Comparison of ENCODE assay signal across 18 cellular contexts in genomic region chr9:97554566-97555075, GRCh38. TPM values are rescaled to one million over a fixed set of nuclear protein-coding genes. Genes with fewer than 3 reads are reported as not detected.
A peak's percentile ranks its signal among the peaks of the same experiment; 100 is the strongest.
DNase-seq lines count a peak whose midpoint lies in the region; ATAC-seq and TF ChIP-seq lines count a peak whose summit lies in the region.
"Had no signal": no experiment of that assay in that cellular context is flagged by ENCODE, and none has a peak within 500 bp of the region (broad histone marks: within the 10 kb centered on the region; RNA-seq: fewer than 3 reads in every experiment).

No MANE protein-coding gene starts in this region.

- H3K27ac ChIP-seq in left ventricle myocardium inferior (replicated peaks): peak overlapping the region; percentile 95
- peak overlapping the region; percentile 55 to 96 for H3K27ac ChIP-seq in testis
- H3K27ac ChIP-seq in aorta (ENCODE audit: low read depth in 1 of 2, low read length in 2 of 2): peak overlapping the region; percentile 38 to 93
- no peak overlapping the region for H3K27ac ChIP-seq in caudate nucleus (ENCODE audit: low read depth, low read length)
- H3K27ac ChIP-seq in substantia nigra (ENCODE audit: low read depth, low read length, poor library complexity, severe bottlenecking): no peak overlapping the region

- H3K4me3 ChIP-seq in left ventricle myocardium inferior (no peak overlapping the region), testis (no peak overlapping the region), aorta (ENCODE audit: low read length in 2 of 2) (no peak overlapping the region)

- 81 to 85% methylated on average over 6 of the region's 6 CpGs for WGBS in testis, 2 donors
- 91 to 94% methylated on average over 6 of the region's 6 CpGs for WGBS in aorta, 2 donors

- intact Hi-C loops in left ventricle myocardium inferior (cut with micrococcal nuclease) (no loop called here), cardiac septum (cut with DNase I) (loop anchor here (5.0 kb wide), 1 partner anchor 43 kb away; no protein-coding TSS in a partner anchor), testis (cut with DNase I; ENCODE audit: low total_unique reads) (loop anchor here (10.0 kb wide), 1 partner anchor 50 kb away; the partner anchor contains the start of gene TMOD1), aorta (cut with DNase I) (loop anchor here in 1 of 2 donors (5.0 kb wide), 1 partner anchor 43 kb away; no protein-coding TSS in a partner anchor)

- no peak for DNase-seq in left ventricle myocardium inferior
- DNase-seq in cardiac septum (ENCODE audit: low spot score): no peak
- peak; percentile 1 for DNase-seq in mesenteric fat pad (ENCODE audit: low spot score)
- no peak for DNase-seq in testis
- DNase-seq in aorta: no peak
- no peak for DNase-seq in NCI-H187 (lab: John Stamatoyannopoulos, UW)
- DNase-seq in caudate nucleus (lab: John Stamatoyannopoulos, UW): no peak
- DNase-seq in substantia nigra (lab: John Stamatoyannopoulos, UW): no peak
- DNase-seq: Caco-2; CD4-positive, alpha-beta T cell; GF-D8; HCEC 1CT; NCI-H1092 treated with DMSO at 0.1 percent for 48 hours; NCI-H146; NCI-H2081; NCI-H446 treated with DMSO at 0.1 percent for 48 hours had no signal

- H3K9me3 ChIP-seq in left ventricle myocardium inferior (replicated peaks) (no peaks in the 10 kb centered on the region), testis (no peaks in the 10 kb centered on the region), aorta (ENCODE audit: control insufficient read depth, low read length) (no peaks in the 10 kb centered on the region)
- H3K9me3 ChIP-seq: Caco-2 had no signal

- ATAC-seq in aorta (ENCODE audit: low FRiP score): no peak
- ATAC-seq: Panc1 had no signal

- TF ChIP-seq CTCF in left ventricle myocardium inferior (IDR thresholded peaks at IDR 0.05; ENCODE audit: borderline replicate concordance): no peak
- no peak for TF ChIP-seq CTCF in testis (IDR thresholded peaks at IDR 0.05)

- TF ChIP-seq POLR2A in testis (IDR thresholded peaks at IDR 0.05): no peak

- H3K27me3 ChIP-seq in left ventricle myocardium inferior (ENCODE audit: low read depth) (no peaks in the 10 kb centered on the region), testis (no peaks in the 10 kb centered on the region), aorta (ENCODE audit: control insufficient read depth in 1 of 2, insufficient read depth in 2 of 2, low read length in 1 of 2) (no peaks in the 10 kb centered on the region)

- H3K4me1 ChIP-seq in left ventricle myocardium inferior (peaks cover 75% of the 10 kb centered on the region), testis (peaks cover 37% of the 10 kb centered on the region), aorta (ENCODE audit: control insufficient read depth in 1 of 2, insufficient read depth in 2 of 2, low read length in 2 of 2) (peaks cover 0 to 5% of the 10 kb centered on the region in 2 donors)
- H3K4me1 ChIP-seq: Caco-2 had no signal

- peaks cover 19% of the 10 kb centered on the region for H3K36me3 ChIP-seq in left ventricle myocardium inferior
- no peaks in the 10 kb centered on the region for H3K36me3 ChIP-seq in testis (ENCODE audit: low read depth, missing control alignments)
- H3K36me3 ChIP-seq in aorta (ENCODE audit: control insufficient read depth in 1 of 2, insufficient read depth in 2 of 2, low read length in 1 of 2): peaks cover 0 to 2% of the 10 kb centered on the region in 2 donors

RNA-seq across cellular contexts. Expression of gene TMOD1, which starts 53.2 kb away (rescaled TPM):
- total RNA-seq in left ventricle myocardium inferior (186 TPM), cardiac septum (151 TPM), mesenteric fat pad (5.8 TPM), testis (1 to 10 TPM; 3.9 TPM), aorta (10 to 100 TPM; 24.5 to 56.6 TPM)
- polyA plus RNA-seq in testis (ENCODE audit: insufficient read depth, low read depth, low replicate concordance) (7.8 TPM), aorta (100 to 1,000 TPM in 1 of 2 donors, 10 to 100 TPM in 1; 26.2 to 102 TPM)
- total RNA-seq: LHCN-M2 had no signal

Comparison
In these comparisons a context has a peak if more than half of its experiments do, and no peak if none do; other contexts are left out.
1. H3K27ac ChIP-seq: peak in left ventricle myocardium inferior (single experiment), testis (2 of 2) and aorta (2 of 2); none in caudate nucleus (single experiment) and substantia nigra (single experiment).